ENCODE assay signal across 8 cellular contexts in genomic region chr9:111759762-111760639, GRCh38. TPM values are rescaled to one million over a fixed set of nuclear protein-coding genes. Genes with fewer than 3 reads are reported as not detected.
DNase-seq lines count a peak whose midpoint lies in the region; ATAC-seq and TF ChIP-seq lines count a peak whose summit lies in the region.

No MANE protein-coding gene starts in this region.

- peak; percentile 46 for DNase-seq in activated gamma-delta T cell treated with Interleukin-2 at 50 U/mL for 16 hours
- no peak for DNase-seq in activated gamma-delta T cell (lab: John Stamatoyannopoulos, UW)
- DNase-seq in NCI-H446 (lab: John Stamatoyannopoulos, UW), result peak; percentile 18 to 20
- no peak for DNase-seq in esophagus squamous epithelium (lab: John Stamatoyannopoulos, UW)
- DNase-seq in upper lobe of right lung, result no peak

- no peaks in the 10 kb centered on the region for H3K4me1 Mint-ChIP-seq in nephron

- no peak overlapping the region for H3K27ac ChIP-seq in esophagus squamous epithelium
- no peak overlapping the region for H3K27ac ChIP-seq in upper lobe of right lung

- peaks cover 5% of the 10 kb centered on the region for H3K36me3 Mint-ChIP-seq in nephron (ENCODE audit: low read depth)

- no peak overlapping the region for H3K4me3 Mint-ChIP-seq in nephron

- intact Hi-C loops in esophagus squamous epithelium (cut with DNase I) (loop anchor here (5.0 to 10.0 kb wide), 2 partner anchors 317 to 605 kb away; no protein-coding TSS in a partner anchor), upper lobe of right lung (cut with DNase I) (no loop called here)

- peaks cover 4% of the 10 kb centered on the region for H3K9me3 Mint-ChIP-seq in nephron

- no peaks in the 10 kb centered on the region for H3K9me3 ChIP-seq in esophagus squamous epithelium
- H3K9me3 ChIP-seq in upper lobe of right lung, result no peaks in the 10 kb centered on the region

- TF ChIP-seq CTCF in esophagus squamous epithelium (IDR thresholded peaks at IDR 0.05), result peak; percentile 41 to 88 (median 68)
- TF ChIP-seq CTCF in nephron (IDR thresholded peaks at IDR 0.05; ENCODE audit: unreplicated experiment in 3 of 3), result peak; percentile 57 to 77 (median 72)
- peak; percentile 72 for TF ChIP-seq CTCF in upper lobe of right lung (IDR thresholded peaks at IDR 0.05)

- ATAC-seq in HG03139 (IDR thresholded peaks at IDR 0.05; ENCODE audit: unreplicated experiment), result peak; percentile 73
- ATAC-seq in activated CD4-positive, CD25-positive, alpha-beta regulatory T cell treated with anti-CD3 and anti-CD28 coated beads, Interleukin-2, amount 50 U/mL, for 24 hours, result peak; percentile 35 to 68
- ATAC-seq in upper lobe of right lung, result peak; percentile 93

- H3K4me3 ChIP-seq in esophagus squamous epithelium (no peak overlapping the region), upper lobe of right lung (no peak overlapping the region)

- no peaks in the 10 kb centered on the region for H3K27me3 ChIP-seq in esophagus squamous epithelium
- H3K27me3 ChIP-seq in upper lobe of right lung, result no peaks in the 10 kb centered on the region

- H3K27me3 Mint-ChIP-seq in nephron (ENCODE audit: low read depth), result no peaks in the 10 kb centered on the region

- peak overlapping the region; percentile 7 to 29 (median 21) for H3K27ac Mint-ChIP-seq in nephron

- no peak for TF ChIP-seq POLR2A in esophagus squamous epithelium (IDR thresholded peaks at IDR 0.05)

- no peaks in the 10 kb centered on the region for H3K36me3 ChIP-seq in esophagus squamous epithelium
- no peaks in the 10 kb centered on the region for H3K36me3 ChIP-seq in upper lobe of right lung

- no peaks in the 10 kb centered on the region for H3K4me1 ChIP-seq in esophagus squamous epithelium
- no peaks in the 10 kb centered on the region for H3K4me1 ChIP-seq in upper lobe of right lung

- WGBS in esophagus squamous epithelium, 2 donors, result 54 to 73% methylated on average over 2 of the region's 2 CpGs

RNA-seq across cellular contexts. Expression of gene SHOC1, which starts 34.7 kb away (rescaled TPM):
- 1 to 10 TPM in 1 of 4 donors, under 1 TPM in 1, not detected in 2; 0.15 to 5.8 TPM for total RNA-seq in esophagus squamous epithelium
- not detected for total RNA-seq in upper lobe of right lung

Comparison
In these comparisons a context has a peak if more than half of its experiments do, and no peak if none do; other contexts are left out.
1. DNase-seq: peak in activated gamma-delta T cell treated with Interleukin-2 at 50 U/mL for 16 hours (single experiment) and NCI-H446 (2 of 2); none in activated gamma-delta T cell (single experiment), esophagus squamous epithelium (single experiment) and upper lobe of right lung (single experiment).
2. Peak in every context shown above with its lines, with median percentiles within 50 percentile points of each other: ATAC-seq and CTCF ChIP-seq.